ENCODE assay signal across 1 cellular context in the genomic region with DNA sequence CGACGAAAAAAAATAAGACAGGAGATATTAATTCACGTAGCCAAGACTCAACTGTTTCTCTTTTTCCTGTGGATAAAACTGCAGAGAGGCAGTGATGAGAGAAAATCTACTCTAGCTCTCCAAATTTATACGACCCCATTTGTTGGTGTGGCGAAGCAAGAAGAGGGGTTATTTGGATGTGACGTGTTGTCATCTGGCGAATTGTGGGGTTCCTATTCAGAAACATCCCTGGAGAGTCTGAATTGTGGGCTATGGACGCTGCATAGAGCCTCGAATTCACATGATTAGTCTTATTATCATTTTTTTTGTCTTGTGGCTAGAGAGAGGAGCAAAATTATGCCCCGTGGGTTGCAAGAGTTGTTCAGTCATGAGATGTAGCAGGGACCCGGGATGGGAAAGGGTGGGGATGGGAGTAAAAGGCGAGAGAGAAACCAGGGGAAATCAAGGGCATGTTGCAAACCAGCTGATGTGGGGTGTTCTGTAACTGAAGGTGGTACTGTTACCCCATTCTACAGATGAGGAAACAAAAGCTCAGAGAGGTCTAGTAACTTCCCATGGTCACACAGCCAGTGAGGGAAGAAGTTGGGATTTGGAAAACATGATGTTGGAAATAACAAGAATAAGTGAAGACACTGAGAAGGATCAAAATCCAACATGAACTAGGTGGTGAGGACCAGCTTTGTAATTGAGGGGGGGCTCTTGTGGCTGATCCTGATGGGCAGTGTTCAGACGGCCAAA.
TF ChIP-seq lines count a peak whose summit lies in the region.

No MANE protein-coding gene starts in this region.

TF ChIP-seq in H1, 55 proteins besides CTCF, POLR2A, EP300 and RAD21:
- TF ChIP-seq JUN (IDR thresholded peaks at IDR 0.05; ENCODE audit: low read depth, low read length) (no peak), POU5F1 (IDR thresholded peaks at IDR 0.05; ENCODE audit: low read depth, low read length) (no peak), KDM1A (IDR thresholded peaks at IDR 0.05; ENCODE audit: borderline replicate concordance, low read length) (peak; percentile 50; the same call in 1 of the 2 replicates), SIX5 (IDR thresholded peaks at IDR 0.05; ENCODE audit: low read depth, low read length) (no peak), SIRT6 (IDR thresholded peaks at IDR 0.05; ENCODE audit: low read length) (no peak)
